In the genomic region with DNA sequence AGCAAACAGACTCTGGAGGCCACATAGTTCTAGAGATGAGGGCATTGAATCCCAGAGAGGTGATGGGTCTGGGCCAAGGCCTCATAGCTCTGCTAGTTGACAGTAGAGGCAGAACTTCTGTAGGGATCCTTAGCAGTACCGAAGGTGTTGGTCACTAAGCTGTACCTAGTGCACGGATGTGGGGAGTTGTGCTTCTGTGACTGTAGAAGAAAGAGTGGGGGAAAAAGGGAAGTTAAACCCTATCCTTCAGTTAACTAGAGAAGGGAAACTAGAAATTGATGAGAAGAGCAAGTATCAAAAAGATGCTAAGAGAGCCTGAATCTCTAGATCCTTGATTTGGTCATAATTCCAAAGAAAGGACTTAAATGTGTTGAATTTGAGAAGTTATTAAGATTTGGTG, we compare ENCODE assay signal across 10 cellular contexts.
DNase-seq lines count a peak whose midpoint lies in the region; ATAC-seq and TF ChIP-seq lines count a peak whose summit lies in the region.
"Had no signal": no experiment of that assay in that cellular context is flagged by ENCODE, and none has a peak within 500 bp of the region (broad histone marks: within the 10 kb centered on the region; RNA-seq: fewer than 3 reads in every experiment).

No MANE protein-coding gene starts in this region.

- no peak for TF ChIP-seq CTCF in GM12864 (IDR thresholded peaks at IDR 0.05; ENCODE audit: low read depth, low read length, missing control alignments)

- H3K4me3 ChIP-seq in GM12864 (ENCODE audit: low read depth, low read length) = no peak overlapping the region
- H3K4me3 ChIP-seq: SJSA1 had no signal

- DNase-seq in GM12864 (ENCODE audit: low read depth) = peak; percentile 59
- DNase-seq in NOMO-1 treated with dmso at 0.1 percent for 144 hours (lab: John Stamatoyannopoulos, UW; ENCODE audit: unreplicated experiment) = peak; percentile 48
- DNase-seq in cortex of kidney (lab: John Stamatoyannopoulos, UW) = no peak
- DNase-seq in SKM-1 (lab: John Stamatoyannopoulos, UW; ENCODE audit: unreplicated experiment) = no peak
- DNase-seq in occipital lobe (lab: John Stamatoyannopoulos, UW) = no peak
- DNase-seq: DMS53 had no signal

- ATAC-seq in GM19455 (IDR thresholded peaks at IDR 0.05; ENCODE audit: unreplicated experiment) (peak; percentile 36), HG02981 (IDR thresholded peaks at IDR 0.05; ENCODE audit: unreplicated experiment) (peak; percentile 52), HG03469 (IDR thresholded peaks at IDR 0.05; ENCODE audit: unreplicated experiment) (no peak)

Comparison
In these comparisons a context has a peak if more than half of its experiments do, and no peak if none do; other contexts are left out.
1. DNase-seq: peak in GM12864 (single experiment) and NOMO-1 treated with dmso at 0.1 percent for 144 hours (single experiment); none in cortex of kidney (single experiment), SKM-1 (single experiment) and occipital lobe (single experiment).